ENCODE assay signal across 9 cellular contexts in genomic region chr3:102059145-102059943, GRCh38.
DNase-seq lines count a peak whose midpoint lies in the region; ATAC-seq and TF ChIP-seq lines count a peak whose summit lies in the region.
"Had no signal": no experiment of that assay in that cellular context is flagged by ENCODE, and none has a peak within 500 bp of the region (broad histone marks: within the 10 kb centered on the region; RNA-seq: fewer than 3 reads in every experiment).

No MANE protein-coding gene starts in this region.

- no peak overlapping the region for H3K27ac ChIP-seq in hepatocyte

- peaks cover 18% of the 10 kb centered on the region for H3K36me3 Mint-ChIP-seq in activated naive CD8-positive, alpha-beta T cell treated with anti-CD3 and anti-CD28 coated beads, Interleukin-2, amount 10 ng/mL, durations not matched to agents 7 days and 5 days
- peaks cover 2% of the 10 kb centered on the region for H3K36me3 Mint-ChIP-seq in osteocyte (ENCODE audit: unreplicated experiment)

- H3K9me3 ChIP-seq in hepatocyte (ENCODE audit: low read depth) = no peaks in the 10 kb centered on the region

- no peak for DNase-seq in activated naive CD8-positive, alpha-beta T cell treated with anti-CD3 and anti-CD28 coated beads, Interleukin-2, amount 10 ng/mL, durations not matched to agents 7 days and 5 days
- no peak for DNase-seq in posterior vena cava (ENCODE audit: low spot score)
- DNase-seq in RKO (ENCODE audit: low spot score) = no peak
- DNase-seq in osteocyte (ENCODE audit: extremely low spot score, unreplicated experiment) = no peak
- no peak for DNase-seq in hepatocyte (ENCODE audit: low spot score)
- DNase-seq: SW 1271 had no signal

- no peaks in the 10 kb centered on the region for H3K27me3 ChIP-seq in hepatocyte

- ATAC-seq in GM18508 (IDR thresholded peaks at IDR 0.05; ENCODE audit: insufficient read depth, unreplicated experiment) (peak; percentile 64), GM21381 (IDR thresholded peaks at IDR 0.05; ENCODE audit: unreplicated experiment) (peak; percentile 76), HG03159 (IDR thresholded peaks at IDR 0.05; ENCODE audit: unreplicated experiment) (peak; percentile 69)
- ATAC-seq in activated naive CD8-positive, alpha-beta T cell treated with anti-CD3 and anti-CD28 coated beads, Interleukin-2, amount 10 ng/mL, durations not matched to agents 7 days and 5 days (ENCODE audit: low read depth) = no peak

- no peak for TF ChIP-seq CTCF in osteocyte (IDR thresholded peaks at IDR 0.05)
- no peak for TF ChIP-seq CTCF in hepatocyte (IDR thresholded peaks at IDR 0.05; ENCODE audit: poor library complexity)

- no peaks in the 10 kb centered on the region for H3K27me3 Mint-ChIP-seq in activated naive CD8-positive, alpha-beta T cell treated with anti-CD3 and anti-CD28 coated beads, Interleukin-2, amount 10 ng/mL, durations not matched to agents 7 days and 5 days
- no peaks in the 10 kb centered on the region for H3K27me3 Mint-ChIP-seq in osteocyte (ENCODE audit: unreplicated experiment)

- WGBS in hepatocyte (ENCODE audit: low lambda C conversion rate, missing lambda C conversion rate) = 81% methylated on average over 8 of the region's 8 CpGs

- no peak overlapping the region for H3K4me2 ChIP-seq in hepatocyte

- H3K9me3 Mint-ChIP-seq in activated naive CD8-positive, alpha-beta T cell treated with anti-CD3 and anti-CD28 coated beads, Interleukin-2, amount 10 ng/mL, durations not matched to agents 7 days and 5 days = peaks cover 6% of the 10 kb centered on the region
- no peaks in the 10 kb centered on the region for H3K9me3 Mint-ChIP-seq in osteocyte (ENCODE audit: unreplicated experiment)

- peak overlapping the region; percentile 9 for H3K4me3 Mint-ChIP-seq in activated naive CD8-positive, alpha-beta T cell treated with anti-CD3 and anti-CD28 coated beads, Interleukin-2, amount 10 ng/mL, durations not matched to agents 7 days and 5 days
- no peak overlapping the region for H3K4me3 Mint-ChIP-seq in osteocyte (ENCODE audit: unreplicated experiment)

- H3K4me1 Mint-ChIP-seq in activated naive CD8-positive, alpha-beta T cell treated with anti-CD3 and anti-CD28 coated beads, Interleukin-2, amount 10 ng/mL, durations not matched to agents 7 days and 5 days = peaks cover 29% of the 10 kb centered on the region
- no peaks in the 10 kb centered on the region for H3K4me1 Mint-ChIP-seq in osteocyte (ENCODE audit: unreplicated experiment)

- H3K4me1 ChIP-seq in hepatocyte (ENCODE audit: insufficient read depth) = no peaks in the 10 kb centered on the region

- no peak overlapping the region for H2AFZ ChIP-seq in hepatocyte

- POLR2A ChIA-PET in activated naive CD8-positive, alpha-beta T cell treated with anti-CD3 and anti-CD28 coated beads, Interleukin-2, amount 10 ng/mL, durations not matched to agents 7 days and 5 days (lab: Charles Lee) = interaction anchor here (0.5 to 0.8 kb wide), 2 partner anchors 118 to 210 kb away, joined by 3 read pairs; partner anchors contain the start of gene NFKBIZ

- no peaks in the 10 kb centered on the region for H3K9me2 ChIP-seq in hepatocyte (replicated peaks; ENCODE audit: insufficient read depth)

- H3K36me3 ChIP-seq in hepatocyte (replicated peaks; ENCODE audit: insufficient read depth, low read depth) = no peaks in the 10 kb centered on the region

- intact Hi-C loops in posterior vena cava (cut with DNase I) = no loop called here

- no peaks in the 10 kb centered on the region for H4K20me1 ChIP-seq in hepatocyte (ENCODE audit: insufficient read depth, poor library complexity, severe bottlenecking)

- H3K79me2 ChIP-seq in hepatocyte = no peaks in the 10 kb centered on the region

- peak overlapping the region; percentile 84 for H3K27ac Mint-ChIP-seq in activated naive CD8-positive, alpha-beta T cell treated with anti-CD3 and anti-CD28 coated beads, Interleukin-2, amount 10 ng/mL, durations not matched to agents 7 days and 5 days
- no peak overlapping the region for H3K27ac Mint-ChIP-seq in osteocyte (ENCODE audit: unreplicated experiment)

- H3K4me3 ChIP-seq in hepatocyte = no peak overlapping the region
